In genomic region chr1:107549152-107549810, GRCh38 we compare ENCODE assay signal across 1 cellular context.
TF ChIP-seq lines count a peak whose summit lies in the region.

No MANE protein-coding gene starts in this region.

TF ChIP-seq in GM12891, 5 proteins besides CTCF, POLR2A, EP300 and RAD21:
- TF ChIP-seq POLR2AphosphoS5 (IDR thresholded peaks at IDR 0.05; ENCODE audit: low read depth, low read length) = no peak
- TF ChIP-seq PAX5 (IDR thresholded peaks at IDR 0.05; ENCODE audit: insufficient read depth, low read length, severe bottlenecking) = no peak
- TF ChIP-seq POU2F2 (IDR thresholded peaks at IDR 0.05; ENCODE audit: low read depth, low read length) = no peak
- TF ChIP-seq TAF1 (IDR thresholded peaks at IDR 0.05; ENCODE audit: low read depth, low read length) = no peak
- TF ChIP-seq SPI1 (IDR thresholded peaks at IDR 0.05; ENCODE audit: low read depth, low read length) = peak; percentile 83
